Comparison of ENCODE assay signal across 1 cellular context in the genomic region with DNA sequence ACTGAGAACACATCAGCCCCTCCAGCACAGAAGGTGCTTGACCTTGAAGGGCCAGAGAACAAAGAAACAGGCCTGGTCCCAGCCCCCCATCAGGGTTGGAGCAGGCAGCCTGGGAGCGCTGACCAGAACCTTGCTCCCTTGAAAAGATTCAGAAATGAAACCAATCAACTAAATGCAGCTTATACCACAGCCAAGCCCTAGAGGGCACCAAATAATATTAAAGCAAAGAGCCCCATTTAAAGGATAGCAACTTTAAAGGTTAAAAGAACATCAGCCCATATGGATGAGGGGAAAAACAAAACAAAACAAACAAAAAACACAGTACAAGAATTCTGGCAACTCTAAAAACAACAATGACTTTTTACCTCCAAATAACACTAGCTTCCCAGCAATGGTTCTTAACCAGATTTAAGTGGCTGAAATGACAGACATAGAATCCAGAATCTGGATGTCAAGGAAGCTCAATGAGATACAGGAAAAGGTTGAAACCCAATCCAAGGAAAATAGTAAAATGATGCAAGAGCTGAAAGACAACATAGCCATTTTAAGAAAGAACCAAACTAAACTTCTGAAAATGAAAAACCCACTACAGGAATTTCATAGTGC.
TF ChIP-seq lines count a peak whose summit lies in the region.

No MANE protein-coding gene starts in this region.

TF ChIP-seq in Ishikawa, 13 proteins besides CTCF, POLR2A, EP300 and RAD21 (continued from another document):
- no peak for TF ChIP-seq TAF1 (IDR thresholded peaks at IDR 0.05; ENCODE audit: low read depth)
- TF ChIP-seq CEBPB (IDR thresholded peaks at IDR 0.05), result no peak
- no peak for TF ChIP-seq TEAD4 (IDR thresholded peaks at IDR 0.05)
